Comparison of ENCODE assay signal across 5 cellular contexts in the genomic region with DNA sequence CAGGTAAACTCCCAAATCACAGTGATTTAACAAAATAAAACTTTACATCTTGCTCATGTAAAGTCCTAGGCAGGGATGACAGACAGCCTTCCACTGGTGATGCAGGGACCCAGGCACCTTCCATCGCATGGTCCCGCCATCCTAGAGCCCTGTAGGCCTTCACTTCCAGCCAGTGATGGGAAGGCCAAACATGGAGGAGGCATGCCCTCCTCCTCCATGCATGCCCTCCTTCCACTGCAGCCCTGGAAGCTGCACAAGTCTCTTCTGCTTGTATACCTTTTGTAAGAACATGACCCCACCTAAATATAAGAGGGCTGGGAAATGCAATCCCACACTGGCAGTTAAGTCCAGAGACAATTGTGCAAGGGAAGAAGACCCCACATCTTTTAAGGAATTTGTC. TPM values are rescaled to one million over a fixed set of nuclear protein-coding genes. Genes with fewer than 3 reads are reported as not detected.
"Had no signal": no experiment of that assay in that cellular context is flagged by ENCODE, and none has a peak within 500 bp of the region (broad histone marks: within the 10 kb centered on the region; RNA-seq: fewer than 3 reads in every experiment).

No MANE protein-coding gene starts in this region.

RNA-seq across cellular contexts. Expression of gene OR2A1, which starts 2.5 kb away (rescaled TPM):
- total RNA-seq: H1, H9, HT-29, IMR-90 had no signal
- polyA plus RNA-seq: IMR-90 had no signal

RNA-seq across cellular contexts. Expression of gene CTAGE8, which starts 40.6 kb away (rescaled TPM):
- total RNA-seq: GM23248, H1, HT-29, IMR-90 had no signal
- polyA plus RNA-seq: GM23248, H1, IMR-90 had no signal

RNA-seq across cellular contexts. Expression of gene OR2A7, which starts 45.1 kb away (rescaled TPM):
- total RNA-seq: GM23248, IMR-90 had no signal
- polyA plus RNA-seq: IMR-90 had no signal
